ENCODE assay signal across 8 cellular contexts in genomic region chr11:76208438-76208828, GRCh38. TPM values are rescaled to one million over a fixed set of nuclear protein-coding genes. Genes with fewer than 3 reads are reported as not detected.
A peak's percentile ranks its signal among the peaks of the same experiment; 100 is the strongest.
DNase-seq lines count a peak whose midpoint lies in the region; ATAC-seq and TF ChIP-seq lines count a peak whose summit lies in the region.

No MANE protein-coding gene starts in this region.

- no peak for TF ChIP-seq POLR2A in heart left ventricle (IDR thresholded peaks at IDR 0.05)
- TF ChIP-seq POLR2A in vagina (IDR thresholded peaks at IDR 0.05), result no peak

- DNase-seq in heart left ventricle, result no peak
- DNase-seq in left cardiac atrium, result no peak
- peak; percentile 17 for DNase-seq in astrocyte of the hippocampus (ENCODE audit: low read depth, low spot score)
- no peak for DNase-seq in vagina (ENCODE audit: extremely low spot score in 2 of 2)
- DNase-seq in left lobe of liver (ENCODE audit: low spot score), result no peak
- no peak for DNase-seq in COR-L47 (lab: John Stamatoyannopoulos, UW)
- DNase-seq in activated CD8-positive, alpha-beta memory T cell treated with anti-CD3 and anti-CD28 coated beads for 24 hours, result no peak

- no peaks in the 10 kb centered on the region for H3K9me3 ChIP-seq in heart left ventricle
- no peaks in the 10 kb centered on the region for H3K9me3 ChIP-seq in mesodermal cell (ENCODE audit: control insufficient read depth, low read length)
- no peaks in the 10 kb centered on the region for H3K9me3 ChIP-seq in vagina

- WGBS in heart left ventricle, 4 donors, result 1 to 2% (median 1%) methylated on average over 18 to 27 of the region's 27 CpGs
- WGBS in mesodermal cell (ENCODE audit: insufficient coverage in 2 of 2), 2 experiments, result 0 to 1% methylated on average over 15 to 20 of the region's 27 CpGs

- H3K27ac ChIP-seq in heart left ventricle, result peak overlapping the region; percentile 20 to 84 (median 72)
- H3K27ac ChIP-seq in mesodermal cell (ENCODE audit: low read depth, low read length, severe bottlenecking), result no peak overlapping the region
- H3K27ac ChIP-seq in vagina, result peak overlapping the region; percentile 53

- H3K4me1 ChIP-seq in heart left ventricle (peaks cover 0 to 61% (median 34%) of the 10 kb centered on the region in 12 donors), mesodermal cell (ENCODE audit: control insufficient read depth, insufficient read depth, low read length, poor library complexity, severe bottlenecking) (peaks cover 15% of the 10 kb centered on the region), vagina (peaks cover 51% of the 10 kb centered on the region)

- H3K36me3 ChIP-seq in heart left ventricle (no peaks in the 10 kb centered on the region), mesodermal cell (ENCODE audit: control insufficient read depth, insufficient read depth, low read length) (no peaks in the 10 kb centered on the region), vagina (no peaks in the 10 kb centered on the region)

- TF ChIP-seq CTCF in heart left ventricle (IDR thresholded peaks at IDR 0.05), result no peak
- no peak for TF ChIP-seq CTCF in vagina (IDR thresholded peaks at IDR 0.05)

- H3K27me3 ChIP-seq in heart left ventricle (peaks cover 0 to 75% (median 0%) of the 10 kb centered on the region in 9 donors), vagina (no peaks in the 10 kb centered on the region)

- intact Hi-C loops in heart left ventricle (cut with DNase I), result loop anchor here (1.0 to 10.0 kb wide), 15 partner anchors 26 to 476 kb away; partner anchors contain the start of genes GVQW3 (in 2 of the 10), THAP12 (in 2 of the 10) and EMSY (in 1 of the 10)
- intact Hi-C loops in left cardiac atrium (cut with DNase I), result loop anchor here in 1 of 2 donors (2.0 kb wide), 1 partner anchor 110 kb away; no protein-coding TSS in a partner anchor
- intact Hi-C loops in vagina (cut with DNase I), result loop anchor here (1.0 kb wide), 1 partner anchor 113 kb away; no protein-coding TSS in a partner anchor

- H3K4me3 ChIP-seq in heart left ventricle (peak overlapping the region; percentile 45 to 82 (median 68)), mesodermal cell (ENCODE audit: extremely low read depth, insufficient read depth, low read length, poor library complexity, severe bottlenecking) (peak overlapping the region; percentile 58), vagina (peak overlapping the region; percentile 56 to 60)

- no peak for ATAC-seq in heart left ventricle
- no peak for ATAC-seq in left cardiac atrium
- ATAC-seq in left lobe of liver, result no peak

RNA-seq across cellular contexts. Expression of gene WNT11, which starts 2.1 kb away (rescaled TPM):
- total RNA-seq in heart left ventricle (10 to 100 TPM in 2 of 9 donors, 1 to 10 TPM in 7; 5.0 to 20.9 (median 9.2) TPM), left cardiac atrium (1 to 10 TPM; 3.4 to 6.6 TPM), vagina (6.9 TPM), left lobe of liver (3.4 TPM)
- 1 to 10 TPM; 3.8 to 6.7 TPM for polyA plus RNA-seq in heart left ventricle
- polyA plus RNA-seq in mesodermal cell (2013, experiment 1 of 2), result 11.6 TPM
- polyA plus RNA-seq in mesodermal cell (2013, experiment 2 of 2), result 11.3 TPM
